Comparison of ENCODE assay signal across 10 cellular contexts in genomic region chr2:234981197-234982095, GRCh38. TPM values are rescaled to one million over a fixed set of nuclear protein-coding genes. Genes with fewer than 3 reads are reported as not detected.
DNase-seq lines count a peak whose midpoint lies in the region; ATAC-seq and TF ChIP-seq lines count a peak whose summit lies in the region.
"Had no signal": no experiment of that assay in that cellular context is flagged by ENCODE, and none has a peak within 500 bp of the region (broad histone marks: within the 10 kb centered on the region; RNA-seq: fewer than 3 reads in every experiment).

No MANE protein-coding gene starts in this region.

- peak; percentile 85 for DNase-seq in 8988T
- peak; percentile 58 for DNase-seq in HuH-7.5 (ENCODE audit: low spot score)
- peak; percentile 89 for DNase-seq in coronary artery (ENCODE audit: low spot score)
- peak; percentile 66 to 92 for DNase-seq in lower leg skin (ENCODE audit: low spot score in 2 of 2)
- peak in 1 of 2 donors; percentile 92 for DNase-seq in vagina (ENCODE audit: extremely low spot score in 2 of 2)
- no peak for DNase-seq in activated naive CD4-positive, alpha-beta T cell treated with anti-CD3 and anti-CD28 coated beads for 36 hours
- DNase-seq in activated CD8-positive, alpha-beta memory T cell treated with anti-CD3 and anti-CD28 coated beads, Interleukin-2, amount 50 U/mL, for 4 hours: no peak
- DNase-seq: DND-41 had no signal

- H3K9me3 ChIP-seq in vagina: no peaks in the 10 kb centered on the region

- no peaks in the 10 kb centered on the region for H3K36me3 Mint-ChIP-seq in activated naive CD4-positive, alpha-beta T cell treated with anti-CD3 and anti-CD28 coated beads for 36 hours (ENCODE audit: low read depth)
- H3K36me3 Mint-ChIP-seq in activated T-helper 17 cell treated with anti-CD3 and anti-CD28 coated beads, Interleukin-2, amount 50 U/mL, for 72 hours (ENCODE audit: low read depth): no peaks in the 10 kb centered on the region

- intact Hi-C loops in lower leg skin (cut with DNase I; ENCODE audit: low total_unique reads): no loop called here
- intact Hi-C loops in vagina (cut with DNase I): no loop called here
- intact Hi-C loops in activated naive CD4-positive, alpha-beta T cell treated with anti-CD3 and anti-CD28 coated beads for 36 hours (cut with micrococcal nuclease): no loop called here

- H3K36me3 ChIP-seq in vagina: no peaks in the 10 kb centered on the region

- no peak for ATAC-seq in activated T-helper 17 cell treated with anti-CD3 and anti-CD28 coated beads, Interleukin-2, amount 50 U/mL, for 72 hours (replicated peaks)

- TF ChIP-seq POLR2A in lower leg skin (IDR thresholded peaks at IDR 0.05): no peak
- TF ChIP-seq POLR2A in vagina (IDR thresholded peaks at IDR 0.05): no peak

- peaks cover 45% of the 10 kb centered on the region for H3K4me1 ChIP-seq in vagina

- peaks cover 5% of the 10 kb centered on the region for H3K27me3 Mint-ChIP-seq in activated naive CD4-positive, alpha-beta T cell treated with anti-CD3 and anti-CD28 coated beads for 36 hours (ENCODE audit: low read depth)
- H3K27me3 Mint-ChIP-seq in activated T-helper 17 cell treated with anti-CD3 and anti-CD28 coated beads, Interleukin-2, amount 50 U/mL, for 72 hours: peaks cover 12% of the 10 kb centered on the region

- no peak overlapping the region for H3K27ac Mint-ChIP-seq in activated naive CD4-positive, alpha-beta T cell treated with anti-CD3 and anti-CD28 coated beads for 36 hours
- no peak overlapping the region for H3K27ac Mint-ChIP-seq in activated T-helper 17 cell treated with anti-CD3 and anti-CD28 coated beads, Interleukin-2, amount 50 U/mL, for 72 hours

- TF ChIP-seq CTCF in coronary artery (IDR thresholded peaks at IDR 0.05): no peak
- TF ChIP-seq CTCF in lower leg skin (IDR thresholded peaks at IDR 0.05): no peak
- TF ChIP-seq CTCF in vagina (IDR thresholded peaks at IDR 0.05): no peak

- no peaks in the 10 kb centered on the region for H3K27me3 ChIP-seq in vagina

- H3K9me3 Mint-ChIP-seq in activated naive CD4-positive, alpha-beta T cell treated with anti-CD3 and anti-CD28 coated beads for 36 hours: peaks cover 4% of the 10 kb centered on the region
- no peaks in the 10 kb centered on the region for H3K9me3 Mint-ChIP-seq in activated T-helper 17 cell treated with anti-CD3 and anti-CD28 coated beads, Interleukin-2, amount 50 U/mL, for 72 hours

- no peaks in the 10 kb centered on the region for H3K4me1 Mint-ChIP-seq in activated naive CD4-positive, alpha-beta T cell treated with anti-CD3 and anti-CD28 coated beads for 36 hours (ENCODE audit: low read depth)
- H3K4me1 Mint-ChIP-seq in activated T-helper 17 cell treated with anti-CD3 and anti-CD28 coated beads, Interleukin-2, amount 50 U/mL, for 72 hours: no peaks in the 10 kb centered on the region

- peak overlapping the region; percentile 32 for H3K4me3 ChIP-seq in coronary artery
- no peak overlapping the region for H3K4me3 ChIP-seq in lower leg skin (ENCODE audit: low read depth, poor library complexity, severe bottlenecking)
- peak overlapping the region; percentile 1 to 13 for H3K4me3 ChIP-seq in vagina

- H3K4me3 Mint-ChIP-seq in activated naive CD4-positive, alpha-beta T cell treated with anti-CD3 and anti-CD28 coated beads for 36 hours: no peak overlapping the region
- no peak overlapping the region for H3K4me3 Mint-ChIP-seq in activated T-helper 17 cell treated with anti-CD3 and anti-CD28 coated beads, Interleukin-2, amount 50 U/mL, for 72 hours

- CTCF ChIA-PET in activated naive CD4-positive, alpha-beta T cell treated with anti-CD3 and anti-CD28 coated beads for 36 hours (lab: Charles Lee): no interaction called here

- WGBS in lower leg skin, 2 donors: 37 to 44% methylated on average over 26 of the region's 26 CpGs

- H3K27ac ChIP-seq in coronary artery: peak overlapping the region; percentile 30 to 78
- no peak overlapping the region for H3K27ac ChIP-seq in vagina

RNA-seq across cellular contexts. Expression of gene SH3BP4, which starts 29.6 kb away (rescaled TPM):
- total RNA-seq in lower leg skin (10 to 100 TPM; 29.1 to 57.8 (median 42.6) TPM), vagina (19.2 TPM)
- total RNA-seq in activated naive CD4-positive, alpha-beta T cell treated with anti-CD3 and anti-CD28 coated beads for 36 hours: under 1 TPM; 0.42 to 0.64 TPM
- total RNA-seq in activated T-helper 17 cell treated with anti-CD3 and anti-CD28 coated beads, Interleukin-2, amount 50 U/mL, for 72 hours: not detected
- total RNA-seq: activated CD8-positive, alpha-beta memory T cell treated with anti-CD3 and anti-CD28 coated beads for 36 hours had no signal

Comparison
In these comparisons a context has a peak if more than half of its experiments do, and no peak if none do; other contexts are left out.
1. DNase-seq: peak in 8988T (single experiment), HuH-7.5 (single experiment), coronary artery (single experiment) and lower leg skin (2 of 2); none in activated naive CD4-positive, alpha-beta T cell treated with anti-CD3 and anti-CD28 coated beads for 36 hours (single experiment) and activated CD8-positive, alpha-beta memory T cell treated with anti-CD3 and anti-CD28 coated beads, Interleukin-2, amount 50 U/mL, for 4 hours (single experiment).
2. RNA of gene SH3BP4, which starts 29.6 kb away (total RNA-seq): 29.1 to 57.8 TPM in lower leg skin and 19.2 TPM in vagina (single experiment); 0.42 to 0.64 TPM in activated naive CD4-positive, alpha-beta T cell treated with anti-CD3 and anti-CD28 coated beads for 36 hours and not detected in activated T-helper 17 cell treated with anti-CD3 and anti-CD28 coated beads, Interleukin-2, amount 50 U/mL, for 72 hours; every median in the first group is over 10 times any median in the second.